ENCODE assay signal across 18 cellular contexts in genomic region chr6:11532097-11532496, GRCh38. TPM values are rescaled to one million over a fixed set of nuclear protein-coding genes. Genes with fewer than 3 reads are reported as not detected.
DNase-seq lines count a peak whose midpoint lies in the region; ATAC-seq and TF ChIP-seq lines count a peak whose summit lies in the region.
"Had no signal": no experiment of that assay in that cellular context is flagged by ENCODE, and none has a peak within 500 bp of the region (broad histone marks: within the 10 kb centered on the region; RNA-seq: fewer than 3 reads in every experiment).

No MANE protein-coding gene starts in this region.

- no peaks in the 10 kb centered on the region for H3K36me3 ChIP-seq in heart left ventricle
- no peaks in the 10 kb centered on the region for H3K36me3 ChIP-seq in subcutaneous abdominal adipose tissue (ENCODE audit: control insufficient read depth in 5 of 5, insufficient read depth in 5 of 5, low read length in 5 of 5)
- H3K36me3 ChIP-seq in gastroesophageal sphincter: no peaks in the 10 kb centered on the region
- H3K36me3 ChIP-seq in mesendoderm (ENCODE audit: control insufficient read depth, insufficient read depth, low read length): no peaks in the 10 kb centered on the region

- no peaks in the 10 kb centered on the region for H3K9me3 ChIP-seq in heart left ventricle
- no peaks in the 10 kb centered on the region for H3K9me3 ChIP-seq in right cardiac atrium (ENCODE audit: control insufficient read depth, low read length)
- no peaks in the 10 kb centered on the region for H3K9me3 ChIP-seq in subcutaneous abdominal adipose tissue (ENCODE audit: control insufficient read depth in 5 of 5, low read length in 5 of 5)
- no peaks in the 10 kb centered on the region for H3K9me3 ChIP-seq in gastroesophageal sphincter
- H3K9me3 ChIP-seq: Caco-2, SK-N-SH had no signal

- no peaks in the 10 kb centered on the region for H3K79me1 ChIP-seq in mesendoderm (ENCODE audit: low read length)

- H4K8ac ChIP-seq in mesendoderm (ENCODE audit: low read depth, low read length): no peak overlapping the region

- no peak overlapping the region for H3K4me3 ChIP-seq in heart left ventricle
- no peak overlapping the region for H3K4me3 ChIP-seq in right cardiac atrium (ENCODE audit: low read length)
- H3K4me3 ChIP-seq in fibroblast of mammary gland (ENCODE audit: control insufficient read depth, low read depth, low read length): no peak overlapping the region
- peak overlapping the region; percentile 17 to 52 (median 38) for H3K4me3 ChIP-seq in subcutaneous abdominal adipose tissue (ENCODE audit: low read depth in 1 of 5, low read length in 5 of 5)
- no peak overlapping the region for H3K4me3 ChIP-seq in gastroesophageal sphincter
- no peak overlapping the region for H3K4me3 ChIP-seq in mesendoderm (ENCODE audit: low read length)

- H3K4me2 ChIP-seq in mesendoderm (ENCODE audit: low read length): no peak overlapping the region
- H3K4me2 ChIP-seq: SK-N-SH had no signal

- WGBS in heart left ventricle, 4 donors: 30 to 52% (median 41%) methylated on average over 3 of the region's 3 CpGs
- 56% methylated on average over 3 of the region's 3 CpGs for WGBS in right cardiac atrium
- 7 to 27% methylated on average over 3 of the region's 3 CpGs for WGBS in gastroesophageal sphincter (ENCODE audit: low coverage in 1 of 2), 2 donors
- no CpG with 5 or more reads among the region's 3 CpGs for WGBS in mesendoderm (ENCODE audit: extremely low coverage, insufficient coverage, low lambda C conversion rate)

- no peak overlapping the region for H2BK5ac ChIP-seq in mesendoderm (ENCODE audit: low read length)

- TF ChIP-seq EP300 in gastroesophageal sphincter (IDR thresholded peaks at IDR 0.05): no peak

- intact Hi-C loops in heart left ventricle (cut with DNase I): no loop called here
- intact Hi-C loops in right cardiac atrium (cut with DNase I): no loop called here

- H3K27me3 ChIP-seq in heart left ventricle (no peaks in the 10 kb centered on the region), right cardiac atrium (ENCODE audit: control insufficient read depth, insufficient read depth) (no peaks in the 10 kb centered on the region), subcutaneous abdominal adipose tissue (ENCODE audit: control insufficient read depth in 5 of 5, insufficient read depth in 4 of 5, low read length in 5 of 5) (no peaks in the 10 kb centered on the region), gastroesophageal sphincter (no peaks in the 10 kb centered on the region), mesendoderm (ENCODE audit: insufficient read depth, low read length, poor library complexity) (no peaks in the 10 kb centered on the region)

- H3K79me2 ChIP-seq in mesendoderm (ENCODE audit: control insufficient read depth, insufficient read depth, low read length): no peaks in the 10 kb centered on the region

- H3K23ac ChIP-seq in mesendoderm (ENCODE audit: low read length): no peak overlapping the region

- H2BK15ac ChIP-seq in mesendoderm (replicated peaks; ENCODE audit: low read depth): no peak overlapping the region

- H2BK120ac ChIP-seq in mesendoderm (ENCODE audit: low read depth, low read length): no peak overlapping the region

- no peak for TF ChIP-seq POLR2A in heart left ventricle (IDR thresholded peaks at IDR 0.05)
- no peak for TF ChIP-seq POLR2A in gastroesophageal sphincter (IDR thresholded peaks at IDR 0.05)

- no peak overlapping the region for H3K18ac ChIP-seq in mesendoderm (ENCODE audit: low read length)

- no peak overlapping the region for H3K4ac ChIP-seq in mesendoderm (ENCODE audit: low read depth, low read length)

- H2AK5ac ChIP-seq in mesendoderm (ENCODE audit: low read length): no peak overlapping the region

- no peak overlapping the region for H3K56ac ChIP-seq in mesendoderm (ENCODE audit: low read length)

- H3K27ac ChIP-seq in heart left ventricle (no peak overlapping the region), right cardiac atrium (ENCODE audit: low read length) (no peak overlapping the region), subcutaneous abdominal adipose tissue (ENCODE audit: low read depth, low read length) (peak overlapping the region; percentile 89), gastroesophageal sphincter (no peak overlapping the region), mesendoderm (ENCODE audit: low read depth, low read length) (no peak overlapping the region)

- TF ChIP-seq CTCF in heart left ventricle (IDR thresholded peaks at IDR 0.05) (no peak), fibroblast of mammary gland (conservative IDR thresholded peaks at IDR 0.05; ENCODE audit: control insufficient read depth, insufficient read depth, low read depth, low read length) (no peak), gastroesophageal sphincter (IDR thresholded peaks at IDR 0.05) (no peak)

- peaks cover 0 to 9% (median 5%) of the 10 kb centered on the region in 12 donors for H3K4me1 ChIP-seq in heart left ventricle
- no peaks in the 10 kb centered on the region for H3K4me1 ChIP-seq in right cardiac atrium (ENCODE audit: control insufficient read depth, insufficient read depth, low read length)
- peaks cover 4 to 32% (median 25%) of the 10 kb centered on the region in 5 donors for H3K4me1 ChIP-seq in subcutaneous abdominal adipose tissue (ENCODE audit: control insufficient read depth in 5 of 5, insufficient read depth in 5 of 5, low read length in 5 of 5)
- H3K4me1 ChIP-seq in gastroesophageal sphincter: peaks cover 0 to 8% (median 0%) of the 10 kb centered on the region in 3 donors
- no peaks in the 10 kb centered on the region for H3K4me1 ChIP-seq in mesendoderm (ENCODE audit: control insufficient read depth, low read depth, low read length)

- DNase-seq in heart left ventricle: peak in 1 of 5 donors; percentile 30
- DNase-seq in right cardiac atrium: no peak
- peak; percentile 17 for DNase-seq in NCI-H446 treated with DMSO at 0.1 percent for 48 hours (lab: John Stamatoyannopoulos, UW)
- DNase-seq in fibroblast of mammary gland (ENCODE audit: low read depth): peak; percentile 20
- no peak for DNase-seq in mesendoderm
- DNase-seq: Caco-2; CD4-positive, alpha-beta T cell; DMS153; H7; Karpas-422; NCI-H1105; NCI-H2081; NCI-H2171 treated with DMSO at 0.1 percent for 48 hours; SHP77; SK-N-SH had no signal

- ATAC-seq in heart left ventricle (peak in 3 of 4 donors; percentile 45 to 70 (median 56)), right cardiac atrium (no peak), gastroesophageal sphincter (no peak), HG02870 (IDR thresholded peaks at IDR 0.05; ENCODE audit: unreplicated experiment) (no peak)

- H3K9ac ChIP-seq in subcutaneous abdominal adipose tissue (ENCODE audit: low read length in 5 of 5) (peak overlapping the region in 3 of 5 donors; percentile 62 to 82 (median 75)), mesendoderm (ENCODE audit: low read length) (no peak overlapping the region)
- H3K9ac ChIP-seq: SK-N-SH had no signal

- no peak overlapping the region for H4K5ac ChIP-seq in mesendoderm (ENCODE audit: low read length)

RNA-seq across cellular contexts. Expression of gene TMEM170B, which starts 5.5 kb away (rescaled TPM):
- total RNA-seq in heart left ventricle (1 to 10 TPM; 3.3 to 5.9 (median 4.0) TPM), right cardiac atrium (1 to 10 TPM; 4.9 to 5.7 (median 5.4) TPM), gastroesophageal sphincter (1 to 10 TPM; 8.0 to 8.6 (median 8.3) TPM)
- polyA plus RNA-seq in heart left ventricle (1 to 10 TPM; 1.0 to 2.8 TPM), right cardiac atrium (1.8 TPM)
- 1.3 TPM for polyA plus RNA-seq in mesendoderm (2013, experiment 1 of 2)
- 1.3 TPM for polyA plus RNA-seq in mesendoderm (2013, experiment 2 of 2)

Comparison
In these comparisons a context has a peak if more than half of its experiments do, and no peak if none do; other contexts are left out.
1. ATAC-seq: peak in heart left ventricle (3 of 4); none in right cardiac atrium (0 of 2), gastroesophageal sphincter (single experiment) and HG02870 (single experiment).
2. DNase-seq: peak in NCI-H446 treated with DMSO at 0.1 percent for 48 hours (single experiment) and fibroblast of mammary gland (single experiment); none in right cardiac atrium (0 of 3) and mesendoderm (single experiment).
3. H3K4me3 ChIP-seq: peak in subcutaneous abdominal adipose tissue (5 of 5); none in heart left ventricle (0 of 12), right cardiac atrium (single experiment), fibroblast of mammary gland (single experiment), gastroesophageal sphincter (0 of 2) and mesendoderm (single experiment).